Comparison of ENCODE assay signal across 10 cellular contexts in the genomic region with DNA sequence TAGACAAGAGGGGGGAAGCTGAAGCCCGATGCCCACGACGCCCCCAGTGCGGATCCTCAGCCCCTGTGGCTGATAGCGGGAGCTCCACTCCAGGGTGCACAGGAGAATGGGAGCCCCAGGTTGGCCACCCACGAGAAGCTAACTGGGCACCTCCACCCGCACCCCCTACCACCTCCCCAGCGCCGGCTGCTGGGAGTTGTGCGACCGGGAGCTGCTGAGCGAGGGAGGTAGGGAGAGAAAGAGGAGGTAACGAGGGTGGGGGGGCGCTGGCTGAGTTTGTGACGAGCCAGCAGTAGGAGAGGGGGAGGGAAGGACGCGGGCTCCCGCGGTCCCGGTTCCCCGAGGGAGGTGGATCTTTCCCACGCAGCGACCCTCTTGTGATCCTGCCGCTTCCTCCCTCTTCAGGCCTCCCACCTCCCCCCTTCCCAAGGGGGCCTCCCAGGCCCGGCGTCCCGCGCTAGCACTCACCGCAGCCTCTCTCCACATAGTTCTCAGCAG. TPM values are rescaled to one million over a fixed set of nuclear protein-coding genes. Genes with fewer than 3 reads are reported as not detected.
DNase-seq lines count a peak whose midpoint lies in the region; ATAC-seq and TF ChIP-seq lines count a peak whose summit lies in the region.
"Had no signal": no experiment of that assay in that cellular context is flagged by ENCODE, and none has a peak within 500 bp of the region (broad histone marks: within the 10 kb centered on the region; RNA-seq: fewer than 3 reads in every experiment).

A gene (minus strand): TSS at position 243 of the 498 bp plus-strand sequence. CDS start 2,017 bp downstream, outside the sequence.

- no peaks in the 10 kb centered on the region for H3F3A ChIP-seq in smooth muscle cell (ENCODE audit: low read depth)

- peaks cover 2% of the 10 kb centered on the region for H3K9me3 Mint-ChIP-seq in activated B cell treated with CpG ODN at 0.5 μM for 24 hours

- peak within 1 kb of the TSS; percentile 78 for H3K4me3 Mint-ChIP-seq in activated B cell treated with CpG ODN at 0.5 μM for 24 hours

- H3K36me3 ChIP-seq in iPS-20b (ENCODE audit: insufficient read depth, low read depth, low read length) (no peaks in the 10 kb centered on the region), smooth muscle cell (ENCODE audit: low read depth) (no peaks in the 10 kb centered on the region)

- H4K20me1 ChIP-seq in smooth muscle cell (ENCODE audit: low read depth): no peaks in the 10 kb centered on the region

- H2AFZ ChIP-seq in smooth muscle cell (ENCODE audit: low read depth): peak within 1 kb of the TSS; percentile 34

- ATAC-seq in activated B cell treated with CpG ODN at 0.5 μM for 24 hours (ENCODE audit: low read depth) (no peak), HG03342 (IDR thresholded peaks at IDR 0.05; ENCODE audit: unreplicated experiment) (no peak), GM19324 (IDR thresholded peaks at IDR 0.05; ENCODE audit: low FRiP score, unreplicated experiment) (no peak)
- ATAC-seq: activated CD4-positive, CD25-positive, alpha-beta regulatory T cell treated with anti-CD3 and anti-CD28 coated beads, Interleukin-2, amount 50 U/mL, for 24 hours had no signal

- no peaks in the 10 kb centered on the region for H3K79me2 ChIP-seq in smooth muscle cell (ENCODE audit: low read depth)

- H3K27ac ChIP-seq in iPS-20b (ENCODE audit: low read length) (no peak within 1 kb of the TSS), smooth muscle cell (ENCODE audit: low read depth) (no peak within 1 kb of the TSS)

- H3K4me1 ChIP-seq in iPS-20b (ENCODE audit: insufficient read depth, low read length) (no peaks in the 10 kb centered on the region), smooth muscle cell (ENCODE audit: low read depth) (peaks cover 14% of the 10 kb centered on the region)

- CTCF ChIA-PET in activated B cell treated with CpG ODN at 0.5 μM for 24 hours (lab: Charles Lee): interaction anchor here (1.2 kb wide), 1 partner anchor 13 kb away, joined by 5 read pairs; no protein-coding TSS in a partner anchor

- H3K4me2 ChIP-seq in smooth muscle cell: peak within 1 kb of the TSS; percentile 87

- DNase-seq in GM12865 (ENCODE audit: low read depth) (no peak), activated B cell treated with CpG ODN at 0.5 μM for 24 hours (peak; percentile 22), smooth muscle cell (lab: John Stamatoyannopoulos, UW; ENCODE audit: unreplicated experiment) (no peak), NOMO-1 treated with DMSO at 0.1 percent for 48 hours (lab: John Stamatoyannopoulos, UW; ENCODE audit: unreplicated experiment) (no peak)
- no peak for DNase-seq in activated effector memory CD4-positive, alpha-beta T cell treated with anti-CD3 and anti-CD28 coated beads, Interleukin-2, amount 50 U/mL, for 16 hours
- DNase-seq: NCI-H2081 treated with DMSO at 0.1 percent for 48 hours had no signal

- H3K4me1 Mint-ChIP-seq in activated B cell treated with CpG ODN at 0.5 μM for 24 hours: peaks cover 24% of the 10 kb centered on the region

- TF ChIP-seq CTCF in GM12865 (IDR thresholded peaks at IDR 0.05; ENCODE audit: insufficient read depth, low read depth, low read length, missing control alignments): no peak
- TF ChIP-seq CTCF in activated B cell treated with CpG ODN at 0.5 μM for 24 hours (IDR thresholded peaks at IDR 0.05): no peak
- no peak for TF ChIP-seq CTCF in smooth muscle cell (IDR thresholded peaks at IDR 0.05; ENCODE audit: borderline replicate concordance, insufficient read depth, poor library complexity, severe bottlenecking)

- H3K4me3 ChIP-seq in GM12865 (ENCODE audit: low read depth, low read length) (peak within 1 kb of the TSS; percentile 24), iPS-20b (ENCODE audit: low read length) (peak within 1 kb of the TSS; percentile 71), smooth muscle cell (peak within 1 kb of the TSS; percentile 45)

- H3K9me3 ChIP-seq in iPS-20b (ENCODE audit: insufficient read depth, low read depth, low read length) (no peaks in the 10 kb centered on the region), smooth muscle cell (replicated peaks; ENCODE audit: low read depth) (no peaks in the 10 kb centered on the region)

- intact Hi-C loops in activated B cell treated with CpG ODN at 0.5 μM for 24 hours (cut with micrococcal nuclease): loop anchor here (2.0 to 10.0 kb wide), 4 partner anchors 327 to 1287 kb away; no protein-coding TSS in a partner anchor

- 2% methylated on average over 17 of the region's 29 CpGs for WGBS in smooth muscle cell (ENCODE audit: low lambda C conversion rate)

- POLR2A ChIA-PET in activated B cell treated with CpG ODN at 0.5 μM for 24 hours (lab: Charles Lee): interaction anchor here (0.5 kb wide), 1 partner anchor 1149 kb away, joined by 4 read pairs; no protein-coding TSS in a partner anchor

- peaks cover 57% of the 10 kb centered on the region for H3K27me3 Mint-ChIP-seq in activated B cell treated with CpG ODN at 0.5 μM for 24 hours

- H3K9ac ChIP-seq in iPS-20b (ENCODE audit: low read depth, low read length) (peak within 1 kb of the TSS; percentile 45; the same call in 1 of the 2 replicates), smooth muscle cell (ENCODE audit: low read depth) (no peak within 1 kb of the TSS)

- H3K27me3 ChIP-seq in iPS-20b (ENCODE audit: insufficient read depth, low read length): peaks cover 88% of the 10 kb centered on the region
- H3K27me3 ChIP-seq in smooth muscle cell (ENCODE audit: low read depth): peaks cover 77% of the 10 kb centered on the region

- H3K27ac Mint-ChIP-seq in activated B cell treated with CpG ODN at 0.5 μM for 24 hours: no peak within 1 kb of the TSS

- H3K36me3 Mint-ChIP-seq in activated B cell treated with CpG ODN at 0.5 μM for 24 hours (ENCODE audit: low read depth): no peaks in the 10 kb centered on the region

RNA-seq across cellular contexts. Expression of the gene that starts here (rescaled TPM):
- total RNA-seq in activated B cell treated with CpG ODN at 0.5 μM for 24 hours (0.76 and 1.5 TPM in 2 replicates), smooth muscle cell (0.13 and 0.36 TPM in 2 replicates)
- 0.02 and 0.04 TPM in 2 replicates for polyA plus RNA-seq in smooth muscle cell
